In the genomic region with DNA sequence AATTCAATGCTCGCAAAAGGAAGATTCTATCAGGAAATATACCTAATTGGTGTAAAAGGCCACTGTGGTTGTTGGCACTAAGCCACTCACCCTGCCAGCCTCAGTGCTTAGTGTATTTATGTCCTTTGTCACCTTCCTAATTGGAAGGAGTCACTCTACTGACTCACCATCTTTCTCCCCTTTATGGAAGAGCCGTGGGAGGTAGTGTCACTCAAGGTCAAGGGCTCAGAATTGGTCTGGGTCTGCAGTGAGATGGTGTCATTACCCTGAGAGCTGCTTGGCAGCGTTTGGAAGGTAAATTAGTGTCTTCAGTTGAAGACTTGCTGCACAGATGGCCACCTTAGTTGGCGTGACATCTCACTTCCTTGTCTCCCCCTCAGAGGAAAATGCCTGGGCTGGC, we compare ENCODE assay signal across 1 cellular context.
TF ChIP-seq lines count a peak whose summit lies in the region.

No MANE protein-coding gene starts in this region.

TF ChIP-seq in SK-N-SH treated with all-trans-retinoic acid at 6 μM for 48 hours, 23 proteins besides CTCF, POLR2A, EP300 and RAD21 (continued from another document):
- TF ChIP-seq, protein P1, sequence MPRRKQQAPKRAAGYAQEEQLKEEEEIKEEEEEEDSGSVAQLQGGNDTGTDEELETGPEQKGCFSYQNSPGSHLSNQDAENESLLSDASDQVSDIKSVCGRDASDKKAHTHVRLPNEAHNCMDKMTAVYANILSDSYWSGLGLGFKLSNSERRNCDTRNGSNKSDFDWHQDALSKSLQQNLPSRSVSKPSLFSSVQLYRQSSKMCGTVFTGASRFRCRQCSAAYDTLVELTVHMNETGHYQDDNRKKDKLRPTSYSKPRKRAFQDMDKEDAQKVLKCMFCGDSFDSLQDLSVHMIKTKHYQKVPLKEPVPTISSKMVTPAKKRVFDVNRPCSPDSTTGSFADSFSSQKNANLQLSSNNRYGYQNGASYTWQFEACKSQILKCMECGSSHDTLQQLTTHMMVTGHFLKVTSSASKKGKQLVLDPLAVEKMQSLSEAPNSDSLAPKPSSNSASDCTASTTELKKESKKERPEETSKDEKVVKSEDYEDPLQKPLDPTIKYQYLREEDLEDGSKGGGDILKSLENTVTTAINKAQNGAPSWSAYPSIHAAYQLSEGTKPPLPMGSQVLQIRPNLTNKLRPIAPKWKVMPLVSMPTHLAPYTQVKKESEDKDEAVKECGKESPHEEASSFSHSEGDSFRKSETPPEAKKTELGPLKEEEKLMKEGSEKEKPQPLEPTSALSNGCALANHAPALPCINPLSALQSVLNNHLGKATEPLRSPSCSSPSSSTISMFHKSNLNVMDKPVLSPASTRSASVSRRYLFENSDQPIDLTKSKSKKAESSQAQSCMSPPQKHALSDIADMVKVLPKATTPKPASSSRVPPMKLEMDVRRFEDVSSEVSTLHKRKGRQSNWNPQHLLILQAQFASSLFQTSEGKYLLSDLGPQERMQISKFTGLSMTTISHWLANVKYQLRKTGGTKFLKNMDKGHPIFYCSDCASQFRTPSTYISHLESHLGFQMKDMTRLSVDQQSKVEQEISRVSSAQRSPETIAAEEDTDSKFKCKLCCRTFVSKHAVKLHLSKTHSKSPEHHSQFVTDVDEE (CRISPR knock-in tag; IDR thresholded peaks at IDR 0.05) = no peak
- TF ChIP-seq RARB (CRISPR knock-in tag; IDR thresholded peaks at IDR 0.05) (no peak), OSR1 (CRISPR knock-in tag; IDR thresholded peaks at IDR 0.05) (no peak), TOX (CRISPR knock-in tag; IDR thresholded peaks at IDR 0.05; ENCODE audit: borderline replicate concordance) (no peak), BACH2 (CRISPR knock-in tag; IDR thresholded peaks at IDR 0.05; ENCODE audit: borderline replicate concordance) (no peak), ZFP3 (CRISPR knock-in tag; IDR thresholded peaks at IDR 0.05) (no peak), ZNF8 (CRISPR knock-in tag; IDR thresholded peaks at IDR 0.05) (no peak), SNAI2 (CRISPR knock-in tag; IDR thresholded peaks at IDR 0.05) (no peak), ZFP30 (CRISPR knock-in tag; IDR thresholded peaks at IDR 0.05) (no peak), CSDC2 (CRISPR knock-in tag; IDR thresholded peaks at IDR 0.05) (no peak), PPARA (CRISPR knock-in tag; IDR thresholded peaks at IDR 0.05; ENCODE audit: borderline replicate concordance) (no peak)
- TF ChIP-seq, protein P2, sequence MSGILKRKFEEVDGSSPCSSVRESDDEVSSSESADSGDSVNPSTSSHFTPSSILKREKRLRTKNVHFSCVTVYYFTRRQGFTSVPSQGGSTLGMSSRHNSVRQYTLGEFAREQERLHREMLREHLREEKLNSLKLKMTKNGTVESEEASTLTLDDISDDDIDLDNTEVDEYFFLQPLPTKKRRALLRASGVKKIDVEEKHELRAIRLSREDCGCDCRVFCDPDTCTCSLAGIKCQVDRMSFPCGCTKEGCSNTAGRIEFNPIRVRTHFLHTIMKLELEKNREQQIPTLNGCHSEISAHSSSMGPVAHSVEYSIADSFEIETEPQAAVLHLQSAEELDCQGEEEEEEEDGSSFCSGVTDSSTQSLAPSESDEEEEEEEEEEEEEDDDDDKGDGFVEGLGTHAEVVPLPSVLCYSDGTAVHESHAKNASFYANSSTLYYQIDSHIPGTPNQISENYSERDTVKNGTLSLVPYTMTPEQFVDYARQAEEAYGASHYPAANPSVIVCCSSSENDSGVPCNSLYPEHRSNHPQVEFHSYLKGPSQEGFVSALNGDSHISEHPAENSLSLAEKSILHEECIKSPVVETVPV (CRISPR knock-in tag; IDR thresholded peaks at IDR 0.05) = no peak
